Comparison of ENCODE assay signal across 11 cellular contexts in the genomic region with DNA sequence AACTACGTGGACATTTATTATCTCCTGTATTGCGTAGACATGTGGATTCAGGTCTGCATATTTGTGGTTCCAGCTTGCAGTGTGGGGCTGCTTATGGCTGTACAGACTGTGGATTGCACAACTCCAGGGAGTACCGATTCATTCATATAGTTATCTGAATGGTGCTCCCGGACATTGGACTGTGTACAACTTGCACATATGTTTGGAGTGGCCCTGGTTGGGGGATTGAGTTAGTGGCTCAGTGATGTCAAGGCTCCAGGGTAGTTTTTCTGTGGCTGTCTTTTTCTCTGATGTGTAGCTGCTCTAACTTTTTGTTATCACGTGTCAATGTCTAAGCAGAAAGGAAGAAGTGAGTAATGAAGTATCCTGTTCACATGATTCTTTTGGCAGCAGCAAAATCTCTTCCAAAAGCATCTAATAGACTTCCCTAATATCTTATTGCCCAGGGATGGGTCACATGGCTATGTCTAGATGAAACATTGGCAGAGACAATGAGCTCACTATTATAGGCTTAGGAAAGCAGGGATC. TPM values are rescaled to one million over a fixed set of nuclear protein-coding genes. Genes with fewer than 3 reads are reported as not detected.
DNase-seq lines count a peak whose midpoint lies in the region; ATAC-seq, FAIRE-seq and TF ChIP-seq lines count a peak whose summit lies in the region.
"Had no signal": no experiment of that assay in that cellular context is flagged by ENCODE, and none has a peak within 500 bp of the region (broad histone marks: within the 10 kb centered on the region; RNA-seq: fewer than 3 reads in every experiment).

No MANE protein-coding gene starts in this region.

- DNase-seq in HFF-Myc (ENCODE audit: extremely low read depth, low read depth) = peak; percentile 26
- peak; percentile 79 for DNase-seq in SW480 (ENCODE audit: low spot score)
- peak; percentile 70 for DNase-seq in glomerular visceral epithelial cell (ENCODE audit: extremely low spot score)
- DNase-seq in small intestine = peak; percentile 11
- no peak for DNase-seq in NCI-H345 (lab: John Stamatoyannopoulos, UW)
- no peak for DNase-seq in COLO668 (lab: John Stamatoyannopoulos, UW; ENCODE audit: unreplicated experiment)
- DNase-seq in nephron progenitor cell = no peak
- DNase-seq: activated T-cell treated with anti-CD3 and anti-CD28 coated beads, Interleukin-2, amount 50 U/mL, for 1 hour; natural killer cell; NCI-H2171 treated with DMSO at 0.1 percent for 48 hours had no signal

- no peaks in the 10 kb centered on the region for H3K9me3 ChIP-seq in small intestine (ENCODE audit: control insufficient read depth, low read depth)

- peaks cover 6% of the 10 kb centered on the region for H3K27me3 Mint-ChIP-seq in nephron progenitor cell (ENCODE audit: low read depth, poor library complexity)

- no peaks in the 10 kb centered on the region for H3K36me3 ChIP-seq in small intestine (ENCODE audit: control insufficient read depth in 2 of 2, insufficient read depth in 2 of 2, low read length in 2 of 2)

- no peak overlapping the region for H3K27ac Mint-ChIP-seq in nephron progenitor cell
- H3K27ac Mint-ChIP-seq: natural killer cell had no signal

- H3K9me3 Mint-ChIP-seq in nephron progenitor cell = no peaks in the 10 kb centered on the region
- H3K9me3 Mint-ChIP-seq: natural killer cell had no signal

- H3K4me1 Mint-ChIP-seq in nephron progenitor cell = peaks cover 13% of the 10 kb centered on the region
- H3K4me1 Mint-ChIP-seq: natural killer cell had no signal

- H3K27me3 ChIP-seq in small intestine (ENCODE audit: control insufficient read depth in 2 of 2, insufficient read depth in 2 of 2, low read length in 2 of 2) = no peaks in the 10 kb centered on the region

- H3K4me3 ChIP-seq in HFF-Myc (replicated peaks; ENCODE audit: low read depth, low read length) = no peak overlapping the region
- no peak overlapping the region for H3K4me3 ChIP-seq in small intestine (ENCODE audit: low read depth in 1 of 2, low read length in 2 of 2)

- H3K36me3 Mint-ChIP-seq in nephron progenitor cell (ENCODE audit: low read depth) = peaks cover 36% of the 10 kb centered on the region
- H3K36me3 Mint-ChIP-seq: natural killer cell had no signal

- WGBS in small intestine, 3 donors = 23 to 41% (median 26%) methylated on average over 5 of the region's 5 CpGs

- H3K4me1 ChIP-seq in small intestine (ENCODE audit: control insufficient read depth in 2 of 2, insufficient read depth in 1 of 2, low read depth in 1 of 2, low read length in 1 of 2) = no peaks in the 10 kb centered on the region

- FAIRE-seq in small intestine (lab: Jason Lieb, UNC) = no peak

- TF ChIP-seq CTCF in HFF-Myc (IDR thresholded peaks at IDR 0.05; ENCODE audit: low read depth, low read length, missing control alignments) (no peak), nephron progenitor cell (IDR thresholded peaks at IDR 0.05) (no peak)

- H3K4me3 Mint-ChIP-seq in nephron progenitor cell = no peak overlapping the region
- H3K4me3 Mint-ChIP-seq: natural killer cell had no signal

- no peak for ATAC-seq in HG03520 (IDR thresholded peaks at IDR 0.05; ENCODE audit: unreplicated experiment)

- no peak overlapping the region for H3K27ac ChIP-seq in small intestine (ENCODE audit: low read depth in 1 of 2, low read length in 1 of 2)

RNA-seq across cellular contexts. Expression of a gene that starts 15.8 kb away (rescaled TPM):
- 1 to 10 TPM in 2 of 3 donors, not detected in 1; 2.2 to 3.2 TPM for polyA plus RNA-seq in small intestine

Comparison
In these comparisons a context has a peak if more than half of its experiments do, and no peak if none do; other contexts are left out.
1. DNase-seq: peak in HFF-Myc (single experiment), SW480 (single experiment), glomerular visceral epithelial cell (single experiment) and small intestine (single experiment); none in NCI-H345 (single experiment), COLO668 (single experiment) and nephron progenitor cell (single experiment).